In genomic region chr7:101321491-101322401, GRCh38 we compare ENCODE assay signal across 8 cellular contexts.
DNase-seq lines count a peak whose midpoint lies in the region; ATAC-seq and TF ChIP-seq lines count a peak whose summit lies in the region.

TSS of gene IFT22 (minus strand) at chr7:101321812. CDS start at chr7:101321709, 103 bp downstream.

- TF ChIP-seq CTCF in retinal pigment epithelial cell (conservative IDR thresholded peaks at IDR 0.05; ENCODE audit: low read depth, low read length) = peak; percentile 52

- DNase-seq in NCI-H1930 (lab: John Stamatoyannopoulos, UW) (peak; percentile 92 to 97), T1000 (lab: John Stamatoyannopoulos, UW) (peak; percentile 48), astrocyte of the hippocampus (ENCODE audit: low read depth, low spot score) (peak; percentile 97), hippocampal formation (lab: John Stamatoyannopoulos, UW) (peak; percentile 82 to 84), retinal pigment epithelial cell (ENCODE audit: low read depth) (peak; percentile 70)

- ATAC-seq in GM18502 (IDR thresholded peaks at IDR 0.05; ENCODE audit: poor library complexity, unreplicated experiment) (peak; percentile 96), HG02943 (IDR thresholded peaks at IDR 0.05; ENCODE audit: low read depth, unreplicated experiment) (peak; percentile 79), HG03457 (IDR thresholded peaks at IDR 0.05; ENCODE audit: unreplicated experiment) (no peak)

- peak within 1 kb of the TSS; percentile 79 for H3K4me3 ChIP-seq in retinal pigment epithelial cell (ENCODE audit: low read length)
